In the genomic region with DNA sequence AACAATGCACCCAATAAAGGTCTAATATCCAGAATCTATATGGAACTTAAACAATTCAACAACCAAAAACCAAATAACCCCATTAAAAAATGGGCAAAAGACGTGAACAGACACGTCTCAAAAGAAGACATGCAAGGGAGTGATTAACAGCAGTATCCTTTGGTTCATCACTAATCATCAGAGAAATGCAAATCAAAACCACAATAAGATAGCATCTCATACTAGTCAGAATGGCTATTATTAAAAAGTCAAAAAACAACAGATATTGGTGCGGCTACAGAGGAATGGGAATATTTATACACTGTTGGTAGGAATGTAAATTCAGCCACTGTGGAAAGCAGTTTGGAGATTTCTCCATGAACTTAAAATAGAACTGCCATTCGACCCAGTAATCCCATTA, we compare ENCODE assay signal across 12 cellular contexts. TPM values are rescaled to one million over a fixed set of nuclear protein-coding genes. Genes with fewer than 3 reads are reported as not detected.
"Had no signal": no experiment of that assay in that cellular context is flagged by ENCODE, and none has a peak within 500 bp of the region (broad histone marks: within the 10 kb centered on the region; RNA-seq: fewer than 3 reads in every experiment).

No MANE protein-coding gene starts in this region.

- FAIRE-seq: H1, H54 had no signal

- H3K27ac ChIP-seq: GM23248 had no signal

- H3K9me3 ChIP-seq: HAP-1 had no signal

- H3K4me2 ChIP-seq: GM23338 had no signal

- H3K36me3 ChIP-seq: HAP-1 had no signal

- H3K27ac Mint-ChIP-seq: GM23338, H9, HFFc6 had no signal

- H3K4me3 Mint-ChIP-seq: GM23338, H9, HFFc6 had no signal

- H3K9me3 Mint-ChIP-seq: GM23338, H9, HFFc6 had no signal

- H3K4me3 ChIP-seq: GM23248, GM23338, HAP-1 had no signal

- H3K4me1 ChIP-seq: HAP-1 had no signal

- H3K9ac ChIP-seq: GM23248 had no signal

- DNase-seq: GM23248, GOT3, H7, H9, HCEC 1CT, HFFc6 had no signal

- ATAC-seq: GM23338, HCT116 had no signal

- H2AFZ ChIP-seq: GM23248, GM23338 had no signal

- H3K4me1 Mint-ChIP-seq: GM23338, H9 had no signal

RNA-seq across cellular contexts. Expression of gene PTF1A, which starts 50.1 kb away (rescaled TPM):
- total RNA-seq: GM23248, GM23338, H1, H4, H9, HFFc6 had no signal
- polyA plus RNA-seq: GM23248, GM23338, H1 had no signal
